ENCODE assay signal across 28 cellular contexts in the genomic region with DNA sequence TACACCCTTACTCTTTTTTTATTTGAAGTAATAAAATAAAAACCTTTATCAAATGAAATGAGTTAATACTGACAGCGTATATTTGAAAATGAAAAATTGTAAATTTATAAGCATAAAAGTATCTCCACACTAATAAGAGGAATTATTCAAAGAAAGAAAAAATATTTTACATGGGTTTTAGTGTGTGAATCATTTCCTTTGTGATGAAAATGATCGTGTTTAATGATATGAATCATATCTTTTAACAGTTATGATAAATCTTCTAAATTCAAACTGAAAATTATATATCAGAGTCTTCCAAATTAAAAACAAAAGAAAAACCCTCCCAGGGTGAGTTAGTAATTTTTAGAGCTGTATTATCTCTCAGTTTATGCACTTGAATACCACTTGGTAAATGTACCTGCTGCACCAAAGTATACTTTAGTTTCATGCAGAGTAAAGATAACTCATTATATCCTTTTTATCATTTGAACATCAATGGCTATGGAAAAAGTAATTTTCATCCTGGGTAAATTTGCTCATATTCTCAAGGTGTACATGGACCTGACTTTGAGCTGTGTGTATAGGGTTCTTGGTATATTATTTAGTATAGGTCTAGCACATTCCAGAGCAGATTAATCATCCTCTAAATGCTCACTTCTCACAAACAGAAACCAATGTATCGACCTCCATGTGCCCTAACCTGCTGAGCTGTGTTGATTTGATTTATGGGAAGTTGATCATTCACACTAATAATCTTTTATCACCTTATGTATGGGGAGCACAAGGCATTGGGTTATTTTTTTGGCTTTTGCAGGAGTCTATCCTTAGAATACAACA.
A peak's percentile ranks its signal among the peaks of the same experiment; 100 is the strongest.
DNase-seq lines count a peak whose midpoint lies in the region; ATAC-seq and TF ChIP-seq lines count a peak whose summit lies in the region.
"Had no signal": no experiment of that assay in that cellular context is flagged by ENCODE, and none has a peak within 500 bp of the region (broad histone marks: within the 10 kb centered on the region; RNA-seq: fewer than 3 reads in every experiment).

No MANE protein-coding gene starts in this region.

- H3K4me3 Mint-ChIP-seq in Calu3 (ENCODE audit: low read depth, unreplicated experiment): no peak overlapping the region
- H3K4me3 Mint-ChIP-seq in activated T-cell treated with anti-CD3 and anti-CD28 coated beads, Interleukin-2, amount 50 U/mL, for 4 hours: no peak overlapping the region
- H3K4me3 Mint-ChIP-seq: activated CD4-positive, alpha-beta memory T cell treated with anti-CD3 and anti-CD28 coated beads, Interleukin-2, amount 10 ng/mL, durations not matched to agents 7 days and 5 days; activated naive CD4-positive, alpha-beta T cell treated with anti-CD3 and anti-CD28 coated beads, Interleukin-2, amount 10 ng/mL, durations not matched to agents 7 days and 5 days; brain; mesothelial cell of epicardium; naive B cell had no signal

- H3K4me1 Mint-ChIP-seq in Calu3 (ENCODE audit: low read depth, unreplicated experiment): peaks cover 14% of the 10 kb centered on the region
- H3K4me1 Mint-ChIP-seq in activated T-cell treated with anti-CD3 and anti-CD28 coated beads, Interleukin-2, amount 50 U/mL, for 4 hours (ENCODE audit: low read depth): no peaks in the 10 kb centered on the region
- H3K4me1 Mint-ChIP-seq: activated CD4-positive, alpha-beta memory T cell treated with anti-CD3 and anti-CD28 coated beads, Interleukin-2, amount 10 ng/mL, durations not matched to agents 7 days and 5 days; activated naive CD4-positive, alpha-beta T cell treated with anti-CD3 and anti-CD28 coated beads, Interleukin-2, amount 10 ng/mL, durations not matched to agents 7 days and 5 days; brain; mesothelial cell of epicardium; naive B cell had no signal

- peak overlapping the region; percentile 27 for H3K27ac Mint-ChIP-seq in Calu3 (ENCODE audit: unreplicated experiment)
- H3K27ac Mint-ChIP-seq: activated CD4-positive, alpha-beta memory T cell treated with anti-CD3 and anti-CD28 coated beads, Interleukin-2, amount 10 ng/mL, durations not matched to agents 7 days and 5 days; activated naive CD4-positive, alpha-beta T cell treated with anti-CD3 and anti-CD28 coated beads, Interleukin-2, amount 10 ng/mL, durations not matched to agents 7 days and 5 days; brain; mesothelial cell of epicardium; naive B cell had no signal

- no peaks in the 10 kb centered on the region for H3K27me3 Mint-ChIP-seq in Calu3 (ENCODE audit: unreplicated experiment)
- no peaks in the 10 kb centered on the region for H3K27me3 Mint-ChIP-seq in activated T-cell treated with anti-CD3 and anti-CD28 coated beads, Interleukin-2, amount 50 U/mL, for 4 hours (ENCODE audit: low read depth)
- H3K27me3 Mint-ChIP-seq: activated CD4-positive, alpha-beta memory T cell treated with anti-CD3 and anti-CD28 coated beads, Interleukin-2, amount 10 ng/mL, durations not matched to agents 7 days and 5 days; activated naive CD4-positive, alpha-beta T cell treated with anti-CD3 and anti-CD28 coated beads, Interleukin-2, amount 10 ng/mL, durations not matched to agents 7 days and 5 days; brain; naive B cell had no signal

- intact Hi-C loops in Calu3 (cut with micrococcal nuclease; ENCODE audit: unreplicated experiment) (loop anchor here (2.0 to 10.0 kb wide), 2 partner anchors 283 to 519 kb away; no protein-coding TSS in a partner anchor), left colon (cut with DNase I, micrococcal nuclease) (no loop called here)

- no peak for DNase-seq in Calu3
- DNase-seq in HS-5 (ENCODE audit: low read depth): peak; percentile 49
- DNase-seq in glomerular visceral epithelial cell (ENCODE audit: extremely low spot score): peak; percentile 15
- DNase-seq in KG1 (lab: John Stamatoyannopoulos, UW): no peak
- DNase-seq in left colon: no peak
- DNase-seq in activated T-cell treated with anti-CD3 and anti-CD28 coated beads, Interleukin-2, amount 50 U/mL, for 4 hours: no peak
- DNase-seq: activated CD4-positive, alpha-beta memory T cell treated with anti-CD3 and anti-CD28 coated beads, Interleukin-2, amount 10 ng/mL, durations not matched to agents 7 days and 5 days; activated CD4-positive, CD25-positive, alpha-beta regulatory T cell treated with anti-CD3 and anti-CD28 coated beads, Interleukin-2, amount 50 U/mL, for 72 hours; activated CD8-positive, alpha-beta memory T cell treated with anti-CD3 and anti-CD28 coated beads, Interleukin-2, amount 50 U/mL, for 48 hours; activated naive CD4-positive, alpha-beta T cell treated with anti-CD3 and anti-CD28 coated beads, Interleukin-2, amount 10 ng/mL, durations not matched to agents 7 days and 5 days; adrenal gland; naive B cell; NCI-H1417 treated with DMSO at 0.1 percent for 48 hours; NCI-H2029 treated with DMSO at 0.1 percent for 48 hours; NCI-H2227 treated with DMSO at 0.1 percent for 48 hours; NCI-H526 treated with DMSO at 0.1 percent for 48 hours; NK-92 treated with Interleukin-12 subunit alpha and Interleukin-12 subunit beta, amount 100 ng/mL, for 24 hours; psoas muscle; Right ventricle myocardium superior; stimulated activated CD4-positive, alpha-beta T cell treated with anti-CD3 and anti-CD28 coated beads, Interleukin-15, amount 100 ng/mL, for 24 hours; stimulated activated CD4-positive, alpha-beta T cell treated with anti-CD3 and anti-CD28 coated beads, Interleukin-4, amount 100 ng/mL, for 4 hours; T-helper 2 cell; tibial artery had no signal

- BruUV-seq in Calu3 (replicated peaks; lab: Mats Ljungman, UMichigan): no TSS peak

- no peak for TF ChIP-seq CTCF in Calu3 (IDR thresholded peaks at IDR 0.05; ENCODE audit: unreplicated experiment)

- CTCF ChIA-PET in Calu3 (lab: Charles Lee): interaction anchor here (0.7 kb wide), 1 partner anchor 13 kb away, joined by 3 read pairs; no protein-coding TSS in a partner anchor

- no peaks in the 10 kb centered on the region for H3K36me3 Mint-ChIP-seq in Calu3 (ENCODE audit: insufficient read depth, unreplicated experiment)
- no peaks in the 10 kb centered on the region for H3K36me3 Mint-ChIP-seq in activated T-cell treated with anti-CD3 and anti-CD28 coated beads, Interleukin-2, amount 50 U/mL, for 4 hours (ENCODE audit: insufficient read depth)
- H3K36me3 Mint-ChIP-seq: activated naive CD4-positive, alpha-beta T cell treated with anti-CD3 and anti-CD28 coated beads, Interleukin-2, amount 10 ng/mL, durations not matched to agents 7 days and 5 days; brain; mesothelial cell of epicardium had no signal

- H3K9me3 Mint-ChIP-seq in Calu3 (ENCODE audit: low read depth, unreplicated experiment): peaks cover 5% of the 10 kb centered on the region
- peaks cover 6% of the 10 kb centered on the region for H3K9me3 Mint-ChIP-seq in activated T-cell treated with anti-CD3 and anti-CD28 coated beads, Interleukin-2, amount 50 U/mL, for 4 hours
- H3K9me3 Mint-ChIP-seq: activated CD4-positive, alpha-beta memory T cell treated with anti-CD3 and anti-CD28 coated beads, Interleukin-2, amount 10 ng/mL, durations not matched to agents 7 days and 5 days had no signal

- ATAC-seq in SK-N-SH treated with all-trans-retinoic acid at 6 μM for 48 hours (peak; percentile 66), HG03460 (IDR thresholded peaks at IDR 0.05; ENCODE audit: unreplicated experiment) (no peak), left colon (no peak)
- ATAC-seq in activated T-cell treated with anti-CD3 and anti-CD28 coated beads, Interleukin-2, amount 50 U/mL, for 4 hours: no peak
- ATAC-seq: K562, psoas muscle had no signal

TF ChIP-seq in SK-N-SH treated with all-trans-retinoic acid at 6 μM for 48 hours, 23 proteins besides CTCF, POLR2A, EP300 and RAD21 (continues in another document):
- no peak for TF ChIP-seq ZC3H10 (CRISPR knock-in tag; IDR thresholded peaks at IDR 0.05)
- no peak for TF ChIP-seq ZNF70 (CRISPR knock-in tag; IDR thresholded peaks at IDR 0.05)
- TF ChIP-seq, protein P1, sequence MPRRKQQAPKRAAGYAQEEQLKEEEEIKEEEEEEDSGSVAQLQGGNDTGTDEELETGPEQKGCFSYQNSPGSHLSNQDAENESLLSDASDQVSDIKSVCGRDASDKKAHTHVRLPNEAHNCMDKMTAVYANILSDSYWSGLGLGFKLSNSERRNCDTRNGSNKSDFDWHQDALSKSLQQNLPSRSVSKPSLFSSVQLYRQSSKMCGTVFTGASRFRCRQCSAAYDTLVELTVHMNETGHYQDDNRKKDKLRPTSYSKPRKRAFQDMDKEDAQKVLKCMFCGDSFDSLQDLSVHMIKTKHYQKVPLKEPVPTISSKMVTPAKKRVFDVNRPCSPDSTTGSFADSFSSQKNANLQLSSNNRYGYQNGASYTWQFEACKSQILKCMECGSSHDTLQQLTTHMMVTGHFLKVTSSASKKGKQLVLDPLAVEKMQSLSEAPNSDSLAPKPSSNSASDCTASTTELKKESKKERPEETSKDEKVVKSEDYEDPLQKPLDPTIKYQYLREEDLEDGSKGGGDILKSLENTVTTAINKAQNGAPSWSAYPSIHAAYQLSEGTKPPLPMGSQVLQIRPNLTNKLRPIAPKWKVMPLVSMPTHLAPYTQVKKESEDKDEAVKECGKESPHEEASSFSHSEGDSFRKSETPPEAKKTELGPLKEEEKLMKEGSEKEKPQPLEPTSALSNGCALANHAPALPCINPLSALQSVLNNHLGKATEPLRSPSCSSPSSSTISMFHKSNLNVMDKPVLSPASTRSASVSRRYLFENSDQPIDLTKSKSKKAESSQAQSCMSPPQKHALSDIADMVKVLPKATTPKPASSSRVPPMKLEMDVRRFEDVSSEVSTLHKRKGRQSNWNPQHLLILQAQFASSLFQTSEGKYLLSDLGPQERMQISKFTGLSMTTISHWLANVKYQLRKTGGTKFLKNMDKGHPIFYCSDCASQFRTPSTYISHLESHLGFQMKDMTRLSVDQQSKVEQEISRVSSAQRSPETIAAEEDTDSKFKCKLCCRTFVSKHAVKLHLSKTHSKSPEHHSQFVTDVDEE (CRISPR knock-in tag; IDR thresholded peaks at IDR 0.05): no peak
- no peak for TF ChIP-seq ZNF565 (CRISPR knock-in tag; conservative IDR thresholded peaks at IDR 0.05; ENCODE audit: low read depth)
- TF ChIP-seq ISL1 (CRISPR knock-in tag; IDR thresholded peaks at IDR 0.05): no peak
- no peak for TF ChIP-seq BACH2 (CRISPR knock-in tag; IDR thresholded peaks at IDR 0.05; ENCODE audit: borderline replicate concordance)
- TF ChIP-seq RARB (CRISPR knock-in tag; IDR thresholded peaks at IDR 0.05): no peak
- TF ChIP-seq, protein P2, sequence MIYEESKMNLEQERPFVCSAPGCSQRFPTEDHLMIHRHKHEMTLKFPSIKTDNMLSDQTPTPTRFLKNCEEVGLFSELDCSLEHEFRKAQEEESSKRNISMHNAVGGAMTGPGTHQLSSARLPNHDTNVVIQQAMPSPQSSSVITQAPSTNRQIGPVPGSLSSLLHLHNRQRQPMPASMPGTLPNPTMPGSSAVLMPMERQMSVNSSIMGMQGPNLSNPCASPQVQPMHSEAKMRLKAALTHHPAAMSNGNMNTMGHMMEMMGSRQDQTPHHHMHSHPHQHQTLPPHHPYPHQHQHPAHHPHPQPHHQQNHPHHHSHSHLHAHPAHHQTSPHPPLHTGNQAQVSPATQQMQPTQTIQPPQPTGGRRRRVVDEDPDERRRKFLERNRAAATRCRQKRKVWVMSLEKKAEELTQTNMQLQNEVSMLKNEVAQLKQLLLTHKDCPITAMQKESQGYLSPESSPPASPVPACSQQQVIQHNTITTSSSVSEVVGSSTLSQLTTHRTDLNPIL (CRISPR knock-in tag; IDR thresholded peaks at IDR 0.05; ENCODE audit: low read depth): no peak
- no peak for TF ChIP-seq ZNF8 (CRISPR knock-in tag; IDR thresholded peaks at IDR 0.05)
- TF ChIP-seq TOX (CRISPR knock-in tag; IDR thresholded peaks at IDR 0.05; ENCODE audit: borderline replicate concordance): no peak

Comparison
In these comparisons a context has a peak if more than half of its experiments do, and no peak if none do; other contexts are left out.
1. DNase-seq: peak in HS-5 (single experiment) and glomerular visceral epithelial cell (single experiment); none in Calu3 (single experiment), KG1 (single experiment), left colon (0 of 2) and activated T-cell treated with anti-CD3 and anti-CD28 coated beads, Interleukin-2, amount 50 U/mL, for 4 hours (single experiment).